In the genomic region with DNA sequence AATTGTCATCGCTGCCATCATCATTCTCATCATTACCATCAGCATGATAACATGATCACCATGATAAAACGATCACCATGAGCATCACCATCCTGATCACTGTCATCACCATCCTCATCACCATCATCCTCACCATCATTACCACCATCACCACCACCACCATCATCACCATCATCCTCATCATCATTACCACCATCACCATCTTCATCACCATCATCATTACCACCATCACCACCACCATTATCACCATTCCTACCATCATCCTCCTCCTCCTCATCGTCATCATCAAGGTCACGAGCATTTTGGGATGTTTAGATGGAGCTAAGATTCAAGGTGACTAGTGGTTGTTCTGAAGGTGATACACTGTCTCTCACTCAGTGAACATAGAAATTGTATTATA, we compare ENCODE assay signal across 20 cellular contexts.
A peak's percentile ranks its signal among the peaks of the same experiment; 100 is the strongest.
DNase-seq lines count a peak whose midpoint lies in the region; ATAC-seq, FAIRE-seq and TF ChIP-seq lines count a peak whose summit lies in the region.
"Had no signal": no experiment of that assay in that cellular context is flagged by ENCODE, and none has a peak within 500 bp of the region (broad histone marks: within the 10 kb centered on the region; RNA-seq: fewer than 3 reads in every experiment).

No MANE protein-coding gene starts in this region.

- no peak for DNase-seq in HepG2 (ENCODE audit: low spot score)
- DNase-seq in right lobe of liver: no peak
- no peak for DNase-seq in IMR-90
- DNase-seq in urothelium cell line (ENCODE audit: low spot score): no peak
- DNase-seq in activated naive CD4-positive, alpha-beta T cell (lab: John Stamatoyannopoulos, UW): no peak
- no peak for DNase-seq in KG1 (lab: John Stamatoyannopoulos, UW)
- DNase-seq: C1 segment of cervical spinal cord; CD4-positive, alpha-beta memory T cell; COR-L47; DMS153; DND-41; GDM1; GM23248; H9; HFFc6 had no signal

- H2AFZ ChIP-seq in HepG2 (ENCODE audit: low read length) (no peak overlapping the region), IMR-90 (replicated peaks; ENCODE audit: low read length, poor library complexity) (no peak overlapping the region)
- H2AFZ ChIP-seq: GM23248 had no signal

- H2BK15ac ChIP-seq in IMR-90 (ENCODE audit: low read depth, low read length): no peak overlapping the region

- no peaks in the 10 kb centered on the region for H4K20me1 ChIP-seq in HepG2 (ENCODE audit: insufficient read depth, low read length)
- no peaks in the 10 kb centered on the region for H4K20me1 ChIP-seq in IMR-90 (ENCODE audit: insufficient read depth, low read length)

- no peak for TF ChIP-seq POLR2A in HepG2 (IDR thresholded peaks at IDR 0.05; ENCODE audit: insufficient read depth in 1 of 2, low read depth in 2 of 2, low read length in 2 of 2)
- no peak for TF ChIP-seq POLR2A in right lobe of liver (IDR thresholded peaks at IDR 0.05)
- TF ChIP-seq POLR2A in IMR-90 (IDR thresholded peaks at IDR 0.05; ENCODE audit: low read depth, low read length): no peak

- H2AK9ac ChIP-seq in IMR-90 (replicated peaks; ENCODE audit: low read depth, low read length, poor library complexity): no peak overlapping the region

- H3K18ac ChIP-seq in IMR-90 (ENCODE audit: low read depth, low read length): no peak overlapping the region

- H2BK20ac ChIP-seq in IMR-90 (ENCODE audit: low read depth, low read length): no peak overlapping the region

- dilution Hi-C loops in IMR-90 (cut with HindIII; ENCODE audit: low sequenced_read_pairs, unreplicated experiment): no loop called here

- no peak overlapping the region for H4K5ac ChIP-seq in IMR-90 (ENCODE audit: low read depth, low read length)

- ATAC-seq in HepG2: no peak
- ATAC-seq in right lobe of liver: no peak
- ATAC-seq in IMR-90 (ENCODE audit: low read depth): no peak
- ATAC-seq: GM12878, HCT116 had no signal

- H3K4me3 ChIP-seq in HepG2 (replicated peaks in 1 of 3; ENCODE audit: insufficient read depth in 1 of 3, low read depth in 2 of 3, low read length in 3 of 3) (no peak overlapping the region), right lobe of liver (no peak overlapping the region), IMR-90 (ENCODE audit: insufficient read depth, low read depth, low read length) (no peak overlapping the region)
- H3K4me3 ChIP-seq: GM12878, GM23248 had no signal

- in situ Hi-C loops in HepG2 (cut with HindIII; ENCODE audit: extremely low pct_ligation_motif_present, low pct_unique_long_range_greater_than_20kb): no loop called here
- in situ Hi-C loops in IMR-90 (cut with MboI; ENCODE audit: low sequenced_read_pairs): no loop called here

- TF ChIP-seq RAD21 in HepG2 (CRISPR knock-in tag; IDR thresholded peaks at IDR 0.05) (no peak), IMR-90 (IDR thresholded peaks at IDR 0.05; ENCODE audit: low read length) (no peak)

- H2BK120ac ChIP-seq in IMR-90 (ENCODE audit: low read depth, low read length): no peak overlapping the region

- H3K79me2 ChIP-seq in HepG2 (ENCODE audit: insufficient read depth, low read length): no peaks in the 10 kb centered on the region

- no peaks in the 10 kb centered on the region for H3K36me3 ChIP-seq in HepG2 (replicated peaks in 1 of 2; ENCODE audit: control insufficient read depth in 1 of 2, insufficient read depth in 2 of 2, low read length in 2 of 2)
- H3K36me3 ChIP-seq in right lobe of liver: no peaks in the 10 kb centered on the region
- H3K36me3 ChIP-seq in IMR-90 (ENCODE audit: control insufficient read depth, insufficient read depth, low read length): no peaks in the 10 kb centered on the region

- FAIRE-seq in HepG2 (lab: Jason Lieb, UNC) (no peak), urothelium cell line (lab: Jason Lieb, UNC) (peak; percentile 97)
- FAIRE-seq: A204.1, GM12878, GM19239 had no signal

- H3K4me2 ChIP-seq in HepG2 (ENCODE audit: low read depth, low read length): no peak overlapping the region
- H3K4me2 ChIP-seq in IMR-90 (ENCODE audit: low read depth, low read length): no peak overlapping the region

- H3K9me3 ChIP-seq in HepG2 (ENCODE audit: low read length) (no peaks in the 10 kb centered on the region), right lobe of liver (no peaks in the 10 kb centered on the region), IMR-90 (ENCODE audit: control insufficient read depth, insufficient read depth, low read length) (peaks cover 3% of the 10 kb centered on the region; the same call in 1 of the 2 replicates)

- 13% methylated on average over 4 of the region's 4 CpGs for WGBS in HepG2 (ENCODE audit: low lambda C conversion rate)
- WGBS in right lobe of liver (ENCODE audit: insufficient coverage, low coverage, low lambda C conversion rate, missing lambda C conversion rate): 49% methylated on average over 4 of the region's 4 CpGs
- WGBS in IMR-90 (ENCODE audit: extremely low coverage in 2 of 2, insufficient read length in 1 of 2), 2 experiments: 71% methylated on average over 2 of the region's 4 CpGs; no CpG with 5 or more reads in 1 of the 2 experiments

- intact Hi-C loops in HepG2 (cut with micrococcal nuclease; ENCODE audit: unreplicated experiment): no loop called here
- intact Hi-C loops in right lobe of liver (cut with DNase I): no loop called here
- intact Hi-C loops in IMR-90 (cut with micrococcal nuclease): no loop called here

- no peak overlapping the region for H3K56ac ChIP-seq in IMR-90 (ENCODE audit: extremely low read depth, insufficient read depth, low read length)

- no peak overlapping the region for H3K4ac ChIP-seq in IMR-90 (ENCODE audit: low read depth, low read length)

- H4K91ac ChIP-seq in IMR-90 (ENCODE audit: insufficient read depth, low read depth, low read length): no peak overlapping the region

- POLR2A ChIA-PET in HepG2 (lab: Yijun Ruan, JAX): no interaction called here
- POLR2A ChIA-PET in IMR-90 (lab: Charles Lee; ENCODE audit: unreplicated experiment): no interaction called here

- H3K27ac ChIP-seq in HepG2 (ENCODE audit: extremely low read length, insufficient read depth, low read length) (no peak overlapping the region), right lobe of liver (no peak overlapping the region), IMR-90 (ENCODE audit: insufficient read depth, low read length) (no peak overlapping the region)
- H3K27ac ChIP-seq: 22Rv1, GM23248 had no signal

- no peak overlapping the region for H4K8ac ChIP-seq in IMR-90 (ENCODE audit: low read depth in 2 of 2, low read length in 2 of 2)

- no peak overlapping the region for H3K23ac ChIP-seq in IMR-90 (ENCODE audit: low read depth, low read length)

- H3K27me3 ChIP-seq in HepG2 (ENCODE audit: control insufficient read depth in 1 of 2, insufficient read depth in 2 of 2, low read length in 2 of 2): peaks cover 0 to 12% of the 10 kb centered on the region in 2 experiments; a peak in 3 of 5 replicates
- no peaks in the 10 kb centered on the region for H3K27me3 ChIP-seq in right lobe of liver
- H3K27me3 ChIP-seq in IMR-90 (ENCODE audit: control insufficient read depth, insufficient read depth, low read length): peaks cover 38% of the 10 kb centered on the region

- no peaks in the 10 kb centered on the region for H3K4me1 ChIP-seq in HepG2 (ENCODE audit: insufficient read depth, low read length)
- no peaks in the 10 kb centered on the region for H3K4me1 ChIP-seq in right lobe of liver
- no peaks in the 10 kb centered on the region for H3K4me1 ChIP-seq in IMR-90 (ENCODE audit: control insufficient read depth, insufficient read depth, low read length)

- TF ChIP-seq EP300 in HepG2 (IDR thresholded peaks at IDR 0.05; ENCODE audit: low read depth in 2 of 2, low read length in 2 of 2) (no peak), HepG2 (CRISPR knock-in tag; IDR thresholded peaks at IDR 0.05; ENCODE audit: borderline replicate concordance) (no peak)

- H2AK5ac ChIP-seq in IMR-90 (ENCODE audit: low read depth, low read length): 0 out of 2 replicates have a peak overlapping the region, but pooled peaks have one; percentile 33

- no peaks in the 10 kb centered on the region for H3K79me1 ChIP-seq in IMR-90 (ENCODE audit: low read depth in 1 of 2, low read length in 2 of 2)

- TF ChIP-seq CTCF in HepG2 (CRISPR knock-in tag; IDR thresholded peaks at IDR 0.05) (no peak), right lobe of liver (IDR thresholded peaks at IDR 0.05) (no peak), IMR-90 (conservative IDR thresholded peaks at IDR 0.05; ENCODE audit: low read depth, low read length) (no peak)

- H3K9ac ChIP-seq in HepG2 (ENCODE audit: insufficient read depth, low read depth, low read length) (no peak overlapping the region), IMR-90 (ENCODE audit: low read depth, low read length) (no peak overlapping the region)
- H3K9ac ChIP-seq: GM23248 had no signal

- H2BK5ac ChIP-seq in IMR-90 (ENCODE audit: low read depth, low read length, poor library complexity, severe bottlenecking): no peak overlapping the region

- no peak overlapping the region for H3K14ac ChIP-seq in IMR-90 (replicated peaks; ENCODE audit: low read depth, low read length)

- no TSS peak for BruUV-seq in HepG2 (replicated peaks; lab: Mats Ljungman, UMichigan)
- no TSS peak for BruUV-seq in IMR-90 (replicated peaks; lab: Mats Ljungman, UMichigan)

- CTCF ChIA-PET in HepG2 (lab: Yijun Ruan, JAX; ENCODE audit: low intra/inter-chr PET ratio, low total read pairs) (no interaction called here), IMR-90 (lab: Yijun Ruan, JAX) (no interaction called here)

- H3K9me1 ChIP-seq in IMR-90 (ENCODE audit: insufficient read depth, low read length): no peaks in the 10 kb centered on the region

TF ChIP-seq in HepG2, 621 proteins besides CTCF, POLR2A, EP300 and RAD21 (continues in another document):
- peak; percentile 74; the same call in 1 of the 2 replicates for TF ChIP-seq IKZF1 (IDR thresholded peaks at IDR 0.05)
- no peak for TF ChIP-seq BORCS8-MEF2B (CRISPR knock-in tag; IDR thresholded peaks at IDR 0.05)
- TF ChIP-seq ZNF207 (IDR thresholded peaks at IDR 0.05; ENCODE audit: borderline replicate concordance): 0 out of 2 replicates have a peak, but pooled peaks have one; percentile 67
- no peak for TF ChIP-seq ZFP90 (CRISPR knock-in tag; IDR thresholded peaks at IDR 0.05; ENCODE audit: borderline replicate concordance)
- peak; percentile 79; the same call in 1 of the 2 replicates for TF ChIP-seq SOX6 (IDR thresholded peaks at IDR 0.05)
- no peak for TF ChIP-seq SOX6 (CRISPR knock-in tag; IDR thresholded peaks at IDR 0.05)
- TF ChIP-seq ZNF775 (CRISPR knock-in tag; IDR thresholded peaks at IDR 0.05; ENCODE audit: borderline replicate concordance): no peak

TF ChIP-seq in IMR-90, 13 proteins besides CTCF, POLR2A, EP300 and RAD21:
- TF ChIP-seq BHLHE40 (IDR thresholded peaks at IDR 0.05; ENCODE audit: low read depth, low read length): no peak
- TF ChIP-seq, protein P1, sequence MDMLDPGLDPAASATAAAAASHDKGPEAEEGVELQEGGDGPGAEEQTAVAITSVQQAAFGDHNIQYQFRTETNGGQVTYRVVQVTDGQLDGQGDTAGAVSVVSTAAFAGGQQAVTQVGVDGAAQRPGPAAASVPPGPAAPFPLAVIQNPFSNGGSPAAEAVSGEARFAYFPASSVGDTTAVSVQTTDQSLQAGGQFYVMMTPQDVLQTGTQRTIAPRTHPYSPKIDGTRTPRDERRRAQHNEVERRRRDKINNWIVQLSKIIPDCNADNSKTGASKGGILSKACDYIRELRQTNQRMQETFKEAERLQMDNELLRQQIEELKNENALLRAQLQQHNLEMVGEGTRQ (IDR thresholded peaks at IDR 0.05; ENCODE audit: low read depth, low read length): no peak
TF ChIP-seq in IMR-90: peak in this region for 0.
